In genomic region chr9:128945798-128946501, GRCh38 we compare ENCODE assay signal across 10 cellular contexts. TPM values are rescaled to one million over a fixed set of nuclear protein-coding genes. Genes with fewer than 3 reads are reported as not detected.
DNase-seq lines count a peak whose midpoint lies in the region; ATAC-seq, FAIRE-seq and TF ChIP-seq lines count a peak whose summit lies in the region.
"Had no signal": no experiment of that assay in that cellular context is flagged by ENCODE, and none has a peak within 500 bp of the region (broad histone marks: within the 10 kb centered on the region; RNA-seq: fewer than 3 reads in every experiment).

No MANE protein-coding gene starts in this region.

- DNase-seq in activated effector memory CD4-positive, alpha-beta T cell treated with anti-CD3 and anti-CD28 coated beads, Interleukin-2, amount 50 U/mL, for 16 hours: peak; percentile 51
- DNase-seq in activated effector memory CD4-positive, alpha-beta T cell treated with Interleukin-2 at 50 U/mL for 16 hours: no peak
- no peak for DNase-seq in activated CD8-positive, alpha-beta T cell treated with anti-CD3 and anti-CD28 coated beads, Interleukin-2, amount 10 ng/mL, durations not matched to agents 7 days and 5 days
- DNase-seq in keratinocyte (ENCODE audit: low read depth, low spot score) (no peak), middle frontal gyrus (ENCODE audit: extremely low spot score, low spot score) (no peak)
- DNase-seq: NCI-H187; stimulated activated naive CD4-positive, alpha-beta T cell treated with Interleukin-2 at 50 U/mL for 16 hours had no signal

- no peaks in the 10 kb centered on the region for H3K9me1 ChIP-seq in keratinocyte (ENCODE audit: control insufficient read depth, extremely low read depth, insufficient read depth, low read length)

- H4K20me1 ChIP-seq in keratinocyte (ENCODE audit: control insufficient read depth, extremely low read depth, insufficient read depth, low read length): no peaks in the 10 kb centered on the region

- dilution Hi-C loops in keratinocyte (cut with MboI; ENCODE audit: extremely low pct_ligation_motif_present, low sequenced_read_pairs): no loop called here

- H3K36me3 Mint-ChIP-seq in activated CD8-positive, alpha-beta T cell treated with anti-CD3 and anti-CD28 coated beads, Interleukin-2, amount 10 ng/mL, durations not matched to agents 7 days and 5 days (ENCODE audit: low read depth): peaks cover 20% of the 10 kb centered on the region

- FAIRE-seq in keratinocyte (lab: Jason Lieb, UNC): no peak

- no peaks in the 10 kb centered on the region for H3K9me3 ChIP-seq in keratinocyte (ENCODE audit: control insufficient read depth, low read depth, low read length)
- H3K9me3 ChIP-seq in subcutaneous abdominal adipose tissue (ENCODE audit: control insufficient read depth in 5 of 5, low read length in 5 of 5): no peaks in the 10 kb centered on the region

- H3K27me3 Mint-ChIP-seq in activated CD8-positive, alpha-beta T cell treated with anti-CD3 and anti-CD28 coated beads, Interleukin-2, amount 10 ng/mL, durations not matched to agents 7 days and 5 days (ENCODE audit: low read depth): no peaks in the 10 kb centered on the region

- peaks cover 22% of the 10 kb centered on the region for H3K4me1 Mint-ChIP-seq in activated CD8-positive, alpha-beta T cell treated with anti-CD3 and anti-CD28 coated beads, Interleukin-2, amount 10 ng/mL, durations not matched to agents 7 days and 5 days (ENCODE audit: low read depth)

- H3K27me3 ChIP-seq in keratinocyte (ENCODE audit: control insufficient read depth, extremely low read depth, insufficient read depth, low read length) (no peaks in the 10 kb centered on the region), subcutaneous abdominal adipose tissue (ENCODE audit: control insufficient read depth in 5 of 5, insufficient read depth in 4 of 5, low read length in 5 of 5) (no peaks in the 10 kb centered on the region)

- peak overlapping the region; percentile 96 for H3K9ac ChIP-seq in keratinocyte (ENCODE audit: control insufficient read depth, extremely low read depth, insufficient read depth, low read length)
- H3K9ac ChIP-seq in subcutaneous abdominal adipose tissue (ENCODE audit: low read length in 5 of 5): no peak overlapping the region

- POLR2A ChIA-PET in activated CD8-positive, alpha-beta T cell treated with anti-CD3 and anti-CD28 coated beads, Interleukin-2, amount 10 ng/mL, durations not matched to agents 7 days and 5 days (lab: Charles Lee): no interaction called here

- H3K4me3 ChIP-seq in keratinocyte (ENCODE audit: control insufficient read depth in 2 of 3, extremely low read depth in 1 of 3, insufficient read depth in 2 of 3, low read depth in 1 of 3, low read length in 3 of 3) (peak overlapping the region in 1 of 3 experiments; percentile 95), subcutaneous abdominal adipose tissue (ENCODE audit: low read depth in 1 of 5, low read length in 5 of 5) (peak overlapping the region in 3 of 5 donors; percentile 72 to 94 (median 93))

- no peak for ATAC-seq in activated CD8-positive, alpha-beta T cell treated with anti-CD3 and anti-CD28 coated beads, Interleukin-2, amount 10 ng/mL, durations not matched to agents 7 days and 5 days
- ATAC-seq in HG03095 (IDR thresholded peaks at IDR 0.05; ENCODE audit: unreplicated experiment): no peak
- ATAC-seq in GM21367 (IDR thresholded peaks at IDR 0.05; ENCODE audit: unreplicated experiment): no peak

- no peak for TF ChIP-seq CTCF in keratinocyte (optimal IDR thresholded peaks at IDR 0.05 in 1 of 3, IDR thresholded peaks at IDR 0.05 in 1 of 3, conservative IDR thresholded peaks at IDR 0.05 in 1 of 3; ENCODE audit: extremely low read depth in 1 of 3, insufficient read depth in 2 of 3, low read length in 3 of 3)

- CTCF ChIA-PET in activated CD8-positive, alpha-beta T cell treated with anti-CD3 and anti-CD28 coated beads, Interleukin-2, amount 10 ng/mL, durations not matched to agents 7 days and 5 days (lab: Charles Lee): no interaction called here

- peak overlapping the region; percentile 96 for H3K4me2 ChIP-seq in keratinocyte (ENCODE audit: control insufficient read depth, extremely low read depth, insufficient read depth, low read depth, low read length)

- peak overlapping the region; percentile 98 for H3K27ac Mint-ChIP-seq in activated CD8-positive, alpha-beta T cell treated with anti-CD3 and anti-CD28 coated beads, Interleukin-2, amount 10 ng/mL, durations not matched to agents 7 days and 5 days

- H3K36me3 ChIP-seq in keratinocyte (ENCODE audit: control insufficient read depth in 2 of 2, extremely low read depth in 1 of 2, insufficient read depth in 2 of 2, low read length in 2 of 2): peaks cover 3 to 5% of the 10 kb centered on the region in 2 experiments
- peaks cover 0 to 19% (median 6%) of the 10 kb centered on the region in 5 donors for H3K36me3 ChIP-seq in subcutaneous abdominal adipose tissue (ENCODE audit: control insufficient read depth in 5 of 5, insufficient read depth in 5 of 5, low read length in 5 of 5)

- peaks cover 32% of the 10 kb centered on the region for H3K79me2 ChIP-seq in keratinocyte (ENCODE audit: control insufficient read depth, insufficient read depth, low read length)

- H3K4me1 ChIP-seq in keratinocyte (ENCODE audit: control insufficient read depth, extremely low read depth, insufficient read depth, low read length): peaks cover 9% of the 10 kb centered on the region
- peaks cover 15 to 59% (median 44%) of the 10 kb centered on the region in 5 donors for H3K4me1 ChIP-seq in subcutaneous abdominal adipose tissue (ENCODE audit: control insufficient read depth in 5 of 5, insufficient read depth in 5 of 5, low read length in 5 of 5)

- no peaks in the 10 kb centered on the region for H3K9me3 Mint-ChIP-seq in activated CD8-positive, alpha-beta T cell treated with anti-CD3 and anti-CD28 coated beads, Interleukin-2, amount 10 ng/mL, durations not matched to agents 7 days and 5 days (ENCODE audit: insufficient read depth)

- no peak overlapping the region for H2AFZ ChIP-seq in keratinocyte (ENCODE audit: control insufficient read depth, low read length)

- no peak overlapping the region for H3K27ac ChIP-seq in keratinocyte (ENCODE audit: control insufficient read depth, insufficient read depth, low read length)
- no peak overlapping the region for H3K27ac ChIP-seq in subcutaneous abdominal adipose tissue (ENCODE audit: low read depth, low read length)

- H3K4me3 Mint-ChIP-seq in activated CD8-positive, alpha-beta T cell treated with anti-CD3 and anti-CD28 coated beads, Interleukin-2, amount 10 ng/mL, durations not matched to agents 7 days and 5 days: peak overlapping the region; percentile 97

RNA-seq across cellular contexts. Expression of gene DOLK, which starts 1.5 kb away (rescaled TPM):
- 1 to 10 TPM; 7.9 to 8.7 TPM for total RNA-seq in activated CD8-positive, alpha-beta T cell treated with anti-CD3 and anti-CD28 coated beads, Interleukin-2, amount 10 ng/mL, durations not matched to agents 7 days and 5 days
- 21.8 to 33.5 TPM (median 27.1 TPM) in 3 replicates for polyA plus RNA-seq in keratinocyte
- 3.1 TPM for polyA plus RNA-seq in keratinocyte (2011; ENCODE audit: low read depth)
- 12.1 and 12.4 TPM in 2 replicates for polyA plus RNA-seq in keratinocyte (2011; cell fraction: cytosol; rRNA removed)
- polyA plus RNA-seq in keratinocyte (2011; cell fraction: nucleus; rRNA removed): 38.8 and 40.3 TPM in 2 replicates
- polyA plus RNA-seq in keratinocyte (2012; ENCODE audit: low replicate concordance): 13.1 and 23.2 TPM in 2 replicates
- polyA minus RNA-seq in keratinocyte: 40.4 to 52.8 TPM (median 50.8 TPM) in 3 replicates
- polyA minus RNA-seq in keratinocyte (2011; cell fraction: cytosol; rRNA and poly(A)+ RNA removed): 24.6 TPM
- polyA minus RNA-seq in keratinocyte (2011; cell fraction: nucleus; rRNA and poly(A)+ RNA removed): 30.9 and 33.5 TPM in 2 replicates

RNA-seq across cellular contexts. Expression of gene NUP188, which starts 1.5 kb away (rescaled TPM):
- 10 to 100 TPM; 83.8 to 85.2 TPM for total RNA-seq in activated CD8-positive, alpha-beta T cell treated with anti-CD3 and anti-CD28 coated beads, Interleukin-2, amount 10 ng/mL, durations not matched to agents 7 days and 5 days
- 25.6 to 56.3 TPM (median 31.1 TPM) in 3 replicates for polyA plus RNA-seq in keratinocyte
- polyA plus RNA-seq in keratinocyte (2011; ENCODE audit: low read depth): 19.4 TPM
- polyA plus RNA-seq in keratinocyte (2011; cell fraction: cytosol; rRNA removed): 26.2 and 29.1 TPM in 2 replicates
- polyA plus RNA-seq in keratinocyte (2011; cell fraction: nucleus; rRNA removed): 67.0 and 73.7 TPM in 2 replicates
- 15.6 and 37.3 TPM in 2 replicates for polyA plus RNA-seq in keratinocyte (2012; ENCODE audit: low replicate concordance)
- polyA minus RNA-seq in keratinocyte: 92.5 to 239 TPM (median 127 TPM) in 3 replicates
- 62.2 TPM for polyA minus RNA-seq in keratinocyte (2011; cell fraction: cytosol; rRNA and poly(A)+ RNA removed)
- 88.4 and 120 TPM in 2 replicates for polyA minus RNA-seq in keratinocyte (2011; cell fraction: nucleus; rRNA and poly(A)+ RNA removed)

RNA-seq across cellular contexts. Expression of gene PHYHD1, which starts 25.2 kb away (rescaled TPM):
- under 1 TPM; 0.55 to 0.68 TPM for total RNA-seq in activated CD8-positive, alpha-beta T cell treated with anti-CD3 and anti-CD28 coated beads, Interleukin-2, amount 10 ng/mL, durations not matched to agents 7 days and 5 days
- 4.6 to 5.2 TPM (median 4.7 TPM) in 3 replicates for polyA plus RNA-seq in keratinocyte
- polyA plus RNA-seq in keratinocyte (2011; ENCODE audit: low read depth): 1.3 TPM
- 3.6 and 6.2 TPM in 2 replicates for polyA plus RNA-seq in keratinocyte (2011; cell fraction: cytosol; rRNA removed)
- 4.1 and 7.8 TPM in 2 replicates for polyA plus RNA-seq in keratinocyte (2011; cell fraction: nucleus; rRNA removed)
- polyA plus RNA-seq in keratinocyte (2012; ENCODE audit: low replicate concordance): 4.0 and 6.0 TPM in 2 replicates
- 4.2 to 5.9 TPM (median 4.5 TPM) in 3 replicates for polyA minus RNA-seq in keratinocyte
- polyA minus RNA-seq in keratinocyte (2011; cell fraction: cytosol; rRNA and poly(A)+ RNA removed): 4.0 TPM
- polyA minus RNA-seq in keratinocyte (2011; cell fraction: nucleus; rRNA and poly(A)+ RNA removed): 2.0 and 2.9 TPM in 2 replicates
